ENCODE assay signal across 1 cellular context in the genomic region with DNA sequence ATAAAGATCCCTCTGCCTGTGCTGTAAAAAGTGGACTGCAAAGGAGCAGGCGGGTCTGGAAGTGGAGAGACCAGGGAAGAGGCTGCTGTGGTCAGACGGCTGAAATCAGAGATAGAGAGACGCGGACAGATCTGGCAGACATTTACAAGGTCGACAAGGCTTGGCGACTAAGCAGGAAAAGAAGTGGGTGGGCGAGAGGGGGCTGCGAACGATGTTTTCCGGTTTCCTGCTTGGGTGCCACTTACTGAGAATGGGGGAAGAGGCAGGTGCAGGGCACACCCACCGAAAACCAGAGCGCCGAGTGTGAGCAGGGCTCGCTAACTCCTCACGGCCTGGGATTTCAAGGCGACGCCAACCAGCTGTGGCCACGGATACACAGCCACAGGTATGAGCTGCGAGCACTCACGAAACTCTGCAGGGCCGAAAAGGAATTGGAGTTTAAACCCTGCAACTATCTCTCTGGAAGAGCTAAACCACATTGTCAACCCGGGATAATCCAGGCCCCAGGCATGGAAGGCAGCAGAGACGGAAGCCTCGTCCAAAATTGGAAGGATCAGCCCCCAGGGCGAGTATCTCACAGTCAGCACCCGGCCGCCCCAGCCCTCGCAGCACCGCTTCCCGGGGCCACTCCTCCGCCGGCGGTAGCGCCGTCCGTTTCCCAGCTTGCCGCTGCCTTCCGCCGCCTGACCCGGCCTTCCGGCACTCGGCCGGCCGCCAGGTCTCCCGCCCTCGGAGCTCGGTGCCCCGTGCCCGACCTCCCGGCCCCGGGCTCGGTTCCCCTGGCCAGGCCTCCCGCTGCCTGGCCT.
TF ChIP-seq lines count a peak whose summit lies in the region.

No MANE protein-coding gene starts in this region.

TF ChIP-seq in K562, 482 proteins besides CTCF, POLR2A, EP300 and RAD21 (continued from another document):
- TF ChIP-seq, protein P1, sequence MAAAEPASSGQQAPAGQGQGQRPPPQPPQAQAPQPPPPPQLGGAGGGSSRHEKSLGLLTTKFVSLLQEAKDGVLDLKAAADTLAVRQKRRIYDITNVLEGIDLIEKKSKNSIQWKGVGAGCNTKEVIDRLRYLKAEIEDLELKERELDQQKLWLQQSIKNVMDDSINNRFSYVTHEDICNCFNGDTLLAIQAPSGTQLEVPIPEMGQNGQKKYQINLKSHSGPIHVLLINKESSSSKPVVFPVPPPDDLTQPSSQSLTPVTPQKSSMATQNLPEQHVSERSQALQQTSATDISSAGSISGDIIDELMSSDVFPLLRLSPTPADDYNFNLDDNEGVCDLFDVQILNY (CRISPR knock-in tag; IDR thresholded peaks at IDR 0.05): 0 out of 2 replicates have a peak, but pooled peaks have one; percentile 26
- TF ChIP-seq ETV6 (IDR thresholded peaks at IDR 0.05; ENCODE audit: borderline replicate concordance in 1 of 2, low read depth in 2 of 2, low read length in 1 of 2) (peak in 1 of 2 experiments; percentile 13; a peak in 1 of 4 replicates), ETV6 (CRISPR knock-in tag; IDR thresholded peaks at IDR 0.05; ENCODE audit: borderline replicate concordance) (no peak), ATF7 (IDR thresholded peaks at IDR 0.05) (no peak), ZNF140 (CRISPR knock-in tag; IDR thresholded peaks at IDR 0.05) (no peak), ZNF644 (tag; IDR thresholded peaks at IDR 0.05; ENCODE audit: low read depth) (0 out of 2 replicates have a peak, but pooled peaks have one; percentile 24), TCF7 (IDR thresholded peaks at IDR 0.05; ENCODE audit: borderline replicate concordance) (0 out of 2 replicates have a peak, but pooled peaks have one; percentile 16), CREM (IDR thresholded peaks at IDR 0.05; ENCODE audit: low read depth) (peak; percentile 4; the same call in 1 of the 2 replicates), L3MBTL2 (IDR thresholded peaks at IDR 0.05) (peak; percentile 73), ZNF551 (CRISPR knock-in tag; IDR thresholded peaks at IDR 0.05) (no peak), ZNF175 (CRISPR knock-in tag; IDR thresholded peaks at IDR 0.05; ENCODE audit: low read depth) (no peak), ETV1 (tag; conservative IDR thresholded peaks at IDR 0.05; ENCODE audit: low read depth) (0 out of 2 replicates have a peak, but pooled peaks have one; percentile 11), GATAD2B (IDR thresholded peaks at IDR 0.05; ENCODE audit: borderline replicate concordance) (0 out of 2 replicates have a peak, but pooled peaks have one; percentile 2), JUN (IDR thresholded peaks at IDR 0.05; ENCODE audit: borderline replicate concordance, low read depth, low read length) (no peak), JUN (CRISPR knock-in tag; IDR thresholded peaks at IDR 0.05; ENCODE audit: borderline replicate concordance) (0 out of 2 replicates have a peak, but pooled peaks have one; percentile 7)
- TF ChIP-seq, protein P2, sequence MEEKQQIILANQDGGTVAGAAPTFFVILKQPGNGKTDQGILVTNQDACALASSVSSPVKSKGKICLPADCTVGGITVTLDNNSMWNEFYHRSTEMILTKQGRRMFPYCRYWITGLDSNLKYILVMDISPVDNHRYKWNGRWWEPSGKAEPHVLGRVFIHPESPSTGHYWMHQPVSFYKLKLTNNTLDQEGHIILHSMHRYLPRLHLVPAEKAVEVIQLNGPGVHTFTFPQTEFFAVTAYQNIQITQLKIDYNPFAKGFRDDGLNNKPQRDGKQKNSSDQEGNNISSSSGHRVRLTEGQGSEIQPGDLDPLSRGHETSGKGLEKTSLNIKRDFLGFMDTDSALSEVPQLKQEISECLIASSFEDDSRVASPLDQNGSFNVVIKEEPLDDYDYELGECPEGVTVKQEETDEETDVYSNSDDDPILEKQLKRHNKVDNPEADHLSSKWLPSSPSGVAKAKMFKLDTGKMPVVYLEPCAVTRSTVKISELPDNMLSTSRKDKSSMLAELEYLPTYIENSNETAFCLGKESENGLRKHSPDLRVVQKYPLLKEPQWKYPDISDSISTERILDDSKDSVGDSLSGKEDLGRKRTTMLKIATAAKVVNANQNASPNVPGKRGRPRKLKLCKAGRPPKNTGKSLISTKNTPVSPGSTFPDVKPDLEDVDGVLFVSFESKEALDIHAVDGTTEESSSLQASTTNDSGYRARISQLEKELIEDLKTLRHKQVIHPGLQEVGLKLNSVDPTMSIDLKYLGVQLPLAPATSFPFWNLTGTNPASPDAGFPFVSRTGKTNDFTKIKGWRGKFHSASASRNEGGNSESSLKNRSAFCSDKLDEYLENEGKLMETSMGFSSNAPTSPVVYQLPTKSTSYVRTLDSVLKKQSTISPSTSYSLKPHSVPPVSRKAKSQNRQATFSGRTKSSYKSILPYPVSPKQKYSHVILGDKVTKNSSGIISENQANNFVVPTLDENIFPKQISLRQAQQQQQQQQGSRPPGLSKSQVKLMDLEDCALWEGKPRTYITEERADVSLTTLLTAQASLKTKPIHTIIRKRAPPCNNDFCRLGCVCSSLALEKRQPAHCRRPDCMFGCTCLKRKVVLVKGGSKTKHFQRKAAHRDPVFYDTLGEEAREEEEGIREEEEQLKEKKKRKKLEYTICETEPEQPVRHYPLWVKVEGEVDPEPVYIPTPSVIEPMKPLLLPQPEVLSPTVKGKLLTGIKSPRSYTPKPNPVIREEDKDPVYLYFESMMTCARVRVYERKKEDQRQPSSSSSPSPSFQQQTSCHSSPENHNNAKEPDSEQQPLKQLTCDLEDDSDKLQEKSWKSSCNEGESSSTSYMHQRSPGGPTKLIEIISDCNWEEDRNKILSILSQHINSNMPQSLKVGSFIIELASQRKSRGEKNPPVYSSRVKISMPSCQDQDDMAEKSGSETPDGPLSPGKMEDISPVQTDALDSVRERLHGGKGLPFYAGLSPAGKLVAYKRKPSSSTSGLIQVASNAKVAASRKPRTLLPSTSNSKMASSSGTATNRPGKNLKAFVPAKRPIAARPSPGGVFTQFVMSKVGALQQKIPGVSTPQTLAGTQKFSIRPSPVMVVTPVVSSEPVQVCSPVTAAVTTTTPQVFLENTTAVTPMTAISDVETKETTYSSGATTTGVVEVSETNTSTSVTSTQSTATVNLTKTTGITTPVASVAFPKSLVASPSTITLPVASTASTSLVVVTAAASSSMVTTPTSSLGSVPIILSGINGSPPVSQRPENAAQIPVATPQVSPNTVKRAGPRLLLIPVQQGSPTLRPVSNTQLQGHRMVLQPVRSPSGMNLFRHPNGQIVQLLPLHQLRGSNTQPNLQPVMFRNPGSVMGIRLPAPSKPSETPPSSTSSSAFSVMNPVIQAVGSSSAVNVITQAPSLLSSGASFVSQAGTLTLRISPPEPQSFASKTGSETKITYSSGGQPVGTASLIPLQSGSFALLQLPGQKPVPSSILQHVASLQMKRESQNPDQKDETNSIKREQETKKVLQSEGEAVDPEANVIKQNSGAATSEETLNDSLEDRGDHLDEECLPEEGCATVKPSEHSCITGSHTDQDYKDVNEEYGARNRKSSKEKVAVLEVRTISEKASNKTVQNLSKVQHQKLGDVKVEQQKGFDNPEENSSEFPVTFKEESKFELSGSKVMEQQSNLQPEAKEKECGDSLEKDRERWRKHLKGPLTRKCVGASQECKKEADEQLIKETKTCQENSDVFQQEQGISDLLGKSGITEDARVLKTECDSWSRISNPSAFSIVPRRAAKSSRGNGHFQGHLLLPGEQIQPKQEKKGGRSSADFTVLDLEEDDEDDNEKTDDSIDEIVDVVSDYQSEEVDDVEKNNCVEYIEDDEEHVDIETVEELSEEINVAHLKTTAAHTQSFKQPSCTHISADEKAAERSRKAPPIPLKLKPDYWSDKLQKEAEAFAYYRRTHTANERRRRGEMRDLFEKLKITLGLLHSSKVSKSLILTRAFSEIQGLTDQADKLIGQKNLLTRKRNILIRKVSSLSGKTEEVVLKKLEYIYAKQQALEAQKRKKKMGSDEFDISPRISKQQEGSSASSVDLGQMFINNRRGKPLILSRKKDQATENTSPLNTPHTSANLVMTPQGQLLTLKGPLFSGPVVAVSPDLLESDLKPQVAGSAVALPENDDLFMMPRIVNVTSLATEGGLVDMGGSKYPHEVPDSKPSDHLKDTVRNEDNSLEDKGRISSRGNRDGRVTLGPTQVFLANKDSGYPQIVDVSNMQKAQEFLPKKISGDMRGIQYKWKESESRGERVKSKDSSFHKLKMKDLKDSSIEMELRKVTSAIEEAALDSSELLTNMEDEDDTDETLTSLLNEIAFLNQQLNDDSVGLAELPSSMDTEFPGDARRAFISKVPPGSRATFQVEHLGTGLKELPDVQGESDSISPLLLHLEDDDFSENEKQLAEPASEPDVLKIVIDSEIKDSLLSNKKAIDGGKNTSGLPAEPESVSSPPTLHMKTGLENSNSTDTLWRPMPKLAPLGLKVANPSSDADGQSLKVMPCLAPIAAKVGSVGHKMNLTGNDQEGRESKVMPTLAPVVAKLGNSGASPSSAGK (IDR thresholded peaks at IDR 0.05): peak; percentile 42
- TF ChIP-seq, protein P3, sequence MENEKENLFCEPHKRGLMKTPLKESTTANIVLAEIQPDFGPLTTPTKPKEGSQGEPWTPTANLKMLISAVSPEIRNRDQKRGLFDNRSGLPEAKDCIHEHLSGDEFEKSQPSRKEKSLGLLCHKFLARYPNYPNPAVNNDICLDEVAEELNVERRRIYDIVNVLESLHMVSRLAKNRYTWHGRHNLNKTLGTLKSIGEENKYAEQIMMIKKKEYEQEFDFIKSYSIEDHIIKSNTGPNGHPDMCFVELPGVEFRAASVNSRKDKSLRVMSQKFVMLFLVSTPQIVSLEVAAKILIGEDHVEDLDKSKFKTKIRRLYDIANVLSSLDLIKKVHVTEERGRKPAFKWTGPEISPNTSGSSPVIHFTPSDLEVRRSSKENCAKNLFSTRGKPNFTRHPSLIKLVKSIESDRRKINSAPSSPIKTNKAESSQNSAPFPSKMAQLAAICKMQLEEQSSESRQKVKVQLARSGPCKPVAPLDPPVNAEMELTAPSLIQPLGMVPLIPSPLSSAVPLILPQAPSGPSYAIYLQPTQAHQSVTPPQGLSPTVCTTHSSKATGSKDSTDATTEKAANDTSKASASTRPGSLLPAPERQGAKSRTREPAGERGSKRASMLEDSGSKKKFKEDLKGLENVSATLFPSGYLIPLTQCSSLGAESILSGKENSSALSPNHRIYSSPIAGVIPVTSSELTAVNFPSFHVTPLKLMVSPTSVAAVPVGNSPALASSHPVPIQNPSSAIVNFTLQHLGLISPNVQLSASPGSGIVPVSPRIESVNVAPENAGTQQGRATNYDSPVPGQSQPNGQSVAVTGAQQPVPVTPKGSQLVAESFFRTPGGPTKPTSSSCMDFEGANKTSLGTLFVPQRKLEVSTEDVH (IDR thresholded peaks at IDR 0.05; ENCODE audit: low read depth, partially characterized antibody): no peak
- TF ChIP-seq, protein P4, sequence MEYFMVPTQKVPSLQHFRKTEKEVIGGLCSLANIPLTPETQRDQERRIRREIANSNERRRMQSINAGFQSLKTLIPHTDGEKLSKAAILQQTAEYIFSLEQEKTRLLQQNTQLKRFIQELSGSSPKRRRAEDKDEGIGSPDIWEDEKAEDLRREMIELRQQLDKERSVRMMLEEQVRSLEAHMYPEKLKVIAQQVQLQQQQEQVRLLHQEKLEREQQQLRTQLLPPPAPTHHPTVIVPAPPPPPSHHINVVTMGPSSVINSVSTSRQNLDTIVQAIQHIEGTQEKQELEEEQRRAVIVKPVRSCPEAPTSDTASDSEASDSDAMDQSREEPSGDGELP (CRISPR knock-in tag; IDR thresholded peaks at IDR 0.05; ENCODE audit: borderline replicate concordance): peak; percentile 76; the same call in 1 of the 2 replicates
- TF ChIP-seq, protein P5, sequence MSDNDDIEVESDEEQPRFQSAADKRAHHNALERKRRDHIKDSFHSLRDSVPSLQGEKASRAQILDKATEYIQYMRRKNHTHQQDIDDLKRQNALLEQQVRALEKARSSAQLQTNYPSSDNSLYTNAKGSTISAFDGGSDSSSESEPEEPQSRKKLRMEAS (CRISPR knock-in tag; IDR thresholded peaks at IDR 0.05): peak; percentile 36
- TF ChIP-seq, protein P6, sequence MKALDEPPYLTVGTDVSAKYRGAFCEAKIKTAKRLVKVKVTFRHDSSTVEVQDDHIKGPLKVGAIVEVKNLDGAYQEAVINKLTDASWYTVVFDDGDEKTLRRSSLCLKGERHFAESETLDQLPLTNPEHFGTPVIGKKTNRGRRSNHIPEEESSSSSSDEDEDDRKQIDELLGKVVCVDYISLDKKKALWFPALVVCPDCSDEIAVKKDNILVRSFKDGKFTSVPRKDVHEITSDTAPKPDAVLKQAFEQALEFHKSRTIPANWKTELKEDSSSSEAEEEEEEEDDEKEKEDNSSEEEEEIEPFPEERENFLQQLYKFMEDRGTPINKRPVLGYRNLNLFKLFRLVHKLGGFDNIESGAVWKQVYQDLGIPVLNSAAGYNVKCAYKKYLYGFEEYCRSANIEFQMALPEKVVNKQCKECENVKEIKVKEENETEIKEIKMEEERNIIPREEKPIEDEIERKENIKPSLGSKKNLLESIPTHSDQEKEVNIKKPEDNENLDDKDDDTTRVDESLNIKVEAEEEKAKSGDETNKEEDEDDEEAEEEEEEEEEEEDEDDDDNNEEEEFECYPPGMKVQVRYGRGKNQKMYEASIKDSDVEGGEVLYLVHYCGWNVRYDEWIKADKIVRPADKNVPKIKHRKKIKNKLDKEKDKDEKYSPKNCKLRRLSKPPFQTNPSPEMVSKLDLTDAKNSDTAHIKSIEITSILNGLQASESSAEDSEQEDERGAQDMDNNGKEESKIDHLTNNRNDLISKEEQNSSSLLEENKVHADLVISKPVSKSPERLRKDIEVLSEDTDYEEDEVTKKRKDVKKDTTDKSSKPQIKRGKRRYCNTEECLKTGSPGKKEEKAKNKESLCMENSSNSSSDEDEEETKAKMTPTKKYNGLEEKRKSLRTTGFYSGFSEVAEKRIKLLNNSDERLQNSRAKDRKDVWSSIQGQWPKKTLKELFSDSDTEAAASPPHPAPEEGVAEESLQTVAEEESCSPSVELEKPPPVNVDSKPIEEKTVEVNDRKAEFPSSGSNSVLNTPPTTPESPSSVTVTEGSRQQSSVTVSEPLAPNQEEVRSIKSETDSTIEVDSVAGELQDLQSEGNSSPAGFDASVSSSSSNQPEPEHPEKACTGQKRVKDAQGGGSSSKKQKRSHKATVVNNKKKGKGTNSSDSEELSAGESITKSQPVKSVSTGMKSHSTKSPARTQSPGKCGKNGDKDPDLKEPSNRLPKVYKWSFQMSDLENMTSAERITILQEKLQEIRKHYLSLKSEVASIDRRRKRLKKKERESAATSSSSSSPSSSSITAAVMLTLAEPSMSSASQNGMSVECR (CRISPR knock-in tag; IDR thresholded peaks at IDR 0.05): peak; percentile 66; the same call in 1 of the 2 replicates
- TF ChIP-seq, protein P7, sequence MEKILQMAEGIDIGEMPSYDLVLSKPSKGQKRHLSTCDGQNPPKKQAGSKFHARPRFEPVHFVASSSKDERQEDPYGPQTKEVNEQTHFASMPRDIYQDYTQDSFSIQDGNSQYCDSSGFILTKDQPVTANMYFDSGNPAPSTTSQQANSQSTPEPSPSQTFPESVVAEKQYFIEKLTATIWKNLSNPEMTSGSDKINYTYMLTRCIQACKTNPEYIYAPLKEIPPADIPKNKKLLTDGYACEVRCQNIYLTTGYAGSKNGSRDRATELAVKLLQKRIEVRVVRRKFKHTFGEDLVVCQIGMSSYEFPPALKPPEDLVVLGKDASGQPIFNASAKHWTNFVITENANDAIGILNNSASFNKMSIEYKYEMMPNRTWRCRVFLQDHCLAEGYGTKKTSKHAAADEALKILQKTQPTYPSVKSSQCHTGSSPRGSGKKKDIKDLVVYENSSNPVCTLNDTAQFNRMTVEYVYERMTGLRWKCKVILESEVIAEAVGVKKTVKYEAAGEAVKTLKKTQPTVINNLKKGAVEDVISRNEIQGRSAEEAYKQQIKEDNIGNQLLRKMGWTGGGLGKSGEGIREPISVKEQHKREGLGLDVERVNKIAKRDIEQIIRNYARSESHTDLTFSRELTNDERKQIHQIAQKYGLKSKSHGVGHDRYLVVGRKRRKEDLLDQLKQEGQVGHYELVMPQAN (IDR thresholded peaks at IDR 0.05; ENCODE audit: borderline replicate concordance): no peak
